In genomic region chr17:5124896-5125295, GRCh38 we compare ENCODE assay signal across 2 cellular contexts. TPM values are rescaled to one million over a fixed set of nuclear protein-coding genes. Genes with fewer than 3 reads are reported as not detected.
"Had no signal": no experiment of that assay in that cellular context is flagged by ENCODE, and none has a peak within 500 bp of the region (broad histone marks: within the 10 kb centered on the region; RNA-seq: fewer than 3 reads in every experiment).

No MANE protein-coding gene starts in this region.

RNA-seq across cellular contexts. Expression of gene USP6, which starts 9.1 kb away (rescaled TPM):
- total RNA-seq: smooth muscle cell had no signal
- polyA plus RNA-seq: neural cell had no signal
